29 cellular contexts compared by ENCODE assay signal in the genomic region with DNA sequence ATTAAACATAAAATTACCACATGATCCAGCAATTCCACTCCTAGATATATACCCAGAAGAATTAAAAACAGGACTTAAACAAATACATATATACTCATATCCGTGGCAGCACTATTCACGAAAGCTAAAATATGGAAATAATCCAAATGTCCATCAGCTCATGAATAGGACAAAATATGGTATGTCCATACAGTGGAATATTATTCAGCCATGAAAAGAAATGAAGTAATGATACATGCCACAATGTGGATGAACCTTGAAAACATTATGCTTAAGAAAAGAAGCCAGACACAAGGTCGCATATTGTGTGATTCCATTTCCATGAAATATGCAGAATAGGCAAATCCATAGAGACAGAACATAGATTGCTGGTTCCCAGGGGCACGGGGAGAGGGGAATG.
"Had no signal": no experiment of that assay in that cellular context is flagged by ENCODE, and none has a peak within 500 bp of the region (broad histone marks: within the 10 kb centered on the region; RNA-seq: fewer than 3 reads in every experiment).

No MANE protein-coding gene starts in this region.

- H3K9me3 ChIP-seq: suprapubic skin, testis, thoracic aorta, thyroid gland, tibial nerve, transverse colon, upper lobe of left lung, upper lobe of right lung, uterus, vagina had no signal

- H3K27ac Mint-ChIP-seq: stimulated activated effector memory CD8-positive, alpha-beta T cell treated with anti-CD3 and anti-CD28 coated beads, Interleukin-12 subunit alpha, Interleukin-12 subunit beta, amount 100 ng/mL, for 72 hours; stimulated activated memory B cell treated with anti-CD40 and anti-IgM and Interleukin-4, amounts not matched to agents 10 μg/mL and 1 μg/mL and 100 μg/mL, for 72 hours; stimulated activated naive B cell treated with anti-CD40 and anti-IgM and Interleukin-4, amounts not matched to agents 10 μg/mL and 1 μg/mL and 100 μg/mL, for 72 hours; stimulated activated naive CD8-positive, alpha-beta T cell treated with anti-CD3 and anti-CD28 coated beads, Interleukin-15, amount 100 ng/mL, for 72 hours; stimulated activated naive CD8-positive, alpha-beta T cell treated with anti-CD3 and anti-CD28 coated beads, Interleukin-15, Interleukin-2, amounts not matched to agents 100 ng/mL and 50 ng/mL, for 24 hours; type B pancreatic cell had no signal

- H3K4me1 ChIP-seq: stomach, suprapubic skin, testis, thyroid gland, tibial artery, tibial nerve, transverse colon, upper lobe of left lung, upper lobe of right lung, uterus, vagina had no signal

- H3K4me3 ChIP-seq: stomach, suprapubic skin, testis, thoracic aorta, thyroid gland, tibial artery, tibial nerve, transverse colon, upper lobe of left lung, upper lobe of right lung, uterus, vagina had no signal

- H3K9me3 Mint-ChIP-seq: stimulated activated effector memory CD8-positive, alpha-beta T cell treated with anti-CD3 and anti-CD28 coated beads, Interleukin-12 subunit alpha, Interleukin-12 subunit beta, amount 100 ng/mL, for 72 hours; stimulated activated memory B cell treated with anti-CD40 and anti-IgM and Interleukin-4, amounts not matched to agents 10 μg/mL and 1 μg/mL and 100 μg/mL, for 72 hours; stimulated activated naive CD8-positive, alpha-beta T cell treated with anti-CD3 and anti-CD28 coated beads, Interleukin-15, amount 100 ng/mL, for 72 hours; stimulated activated naive CD8-positive, alpha-beta T cell treated with anti-CD3 and anti-CD28 coated beads, Interleukin-15, Interleukin-2, amounts not matched to agents 100 ng/mL and 50 ng/mL, for 24 hours; type B pancreatic cell had no signal

- H3K27me3 ChIP-seq: stomach, suprapubic skin, testis, thyroid gland, tibial artery, tibial nerve, transverse colon, upper lobe of left lung, upper lobe of right lung, uterus, vagina had no signal

- DNase-seq: stimulated activated CD4-positive, alpha-beta T cell treated with anti-CD3 and anti-CD28 coated beads, Interleukin-2, amount 100 ng/mL, for 48 hours; stimulated activated CD4-positive, alpha-beta T cell treated with anti-CD3 and anti-CD28 coated beads, Interleukin-4, amount 100 ng/mL, for 1 hour; stimulated activated CD4-positive, alpha-beta T cell treated with anti-CD3 and anti-CD28 coated beads, Interleukin-4, amount 100 ng/mL, for 24 hours; stimulated activated CD4-positive, alpha-beta T cell treated with anti-CD3 and anti-CD28 coated beads, Interleukin-4, amount 100 ng/mL, for 4 hours; stimulated activated CD8-positive, alpha-beta memory T cell treated with anti-CD3 and anti-CD28 coated beads, Interleukin-4, amount 100 ng/mL, for 48 hours; stimulated activated naive B cell treated with anti-CD40 and anti-IgM and Interleukin-4, amounts not matched to agents 10 μg/mL and 1 μg/mL and 100 μg/mL, for 72 hours; stimulated activated naive CD4-positive, alpha-beta T cell; stimulated activated naive CD4-positive, alpha-beta T cell treated with Interleukin-2 at 50 U/mL for 16 hours; stimulated activated naive CD8-positive, alpha-beta T cell treated with anti-CD3 and anti-CD28 coated beads, Interleukin-15, amount 100 ng/mL, for 72 hours; stimulated activated naive CD8-positive, alpha-beta T cell treated with anti-CD3 and anti-CD28 coated beads, Interleukin-15, Interleukin-2, amounts not matched to agents 100 U/mL and 50 U/mL, for 24 hours; stomach; substantia nigra; testis; thyroid gland; tibial artery; transverse colon; trophoblast cell; upper lobe of left lung; upper lobe of right lung; uterus had no signal

- H3K36me3 Mint-ChIP-seq: stimulated activated effector memory CD8-positive, alpha-beta T cell treated with anti-CD3 and anti-CD28 coated beads, Interleukin-12 subunit alpha, Interleukin-12 subunit beta, amount 100 ng/mL, for 72 hours; stimulated activated memory B cell treated with anti-CD40 and anti-IgM and Interleukin-4, amounts not matched to agents 10 μg/mL and 1 μg/mL and 100 μg/mL, for 72 hours; stimulated activated naive B cell treated with anti-CD40 and anti-IgM and Interleukin-4, amounts not matched to agents 10 μg/mL and 1 μg/mL and 100 μg/mL, for 72 hours; type B pancreatic cell had no signal

- FAIRE-seq: urothelium cell line had no signal

- H3K27me3 Mint-ChIP-seq: stimulated activated naive CD8-positive, alpha-beta T cell treated with anti-CD3 and anti-CD28 coated beads, Interleukin-15, amount 100 ng/mL, for 72 hours; stimulated activated naive CD8-positive, alpha-beta T cell treated with anti-CD3 and anti-CD28 coated beads, Interleukin-15, Interleukin-2, amounts not matched to agents 100 ng/mL and 50 ng/mL, for 24 hours had no signal

- H3K4me3 Mint-ChIP-seq: stimulated activated effector memory CD8-positive, alpha-beta T cell treated with anti-CD3 and anti-CD28 coated beads, Interleukin-12 subunit alpha, Interleukin-12 subunit beta, amount 100 ng/mL, for 72 hours; stimulated activated memory B cell treated with anti-CD40 and anti-IgM and Interleukin-4, amounts not matched to agents 10 μg/mL and 1 μg/mL and 100 μg/mL, for 72 hours; stimulated activated naive B cell treated with anti-CD40 and anti-IgM and Interleukin-4, amounts not matched to agents 10 μg/mL and 1 μg/mL and 100 μg/mL, for 72 hours; stimulated activated naive CD8-positive, alpha-beta T cell treated with anti-CD3 and anti-CD28 coated beads, Interleukin-15, amount 100 ng/mL, for 72 hours; stimulated activated naive CD8-positive, alpha-beta T cell treated with anti-CD3 and anti-CD28 coated beads, Interleukin-15, Interleukin-2, amounts not matched to agents 100 ng/mL and 50 ng/mL, for 24 hours; type B pancreatic cell had no signal

- H3K27ac ChIP-seq: stomach, suprapubic skin, testis, thoracic aorta, thyroid gland, tibial artery, tibial nerve, transverse colon, upper lobe of left lung, upper lobe of right lung, uterus, vagina had no signal

- H3K36me3 ChIP-seq: thyroid gland, transverse colon, uterus had no signal

- H3K4me1 Mint-ChIP-seq: stimulated activated effector memory CD8-positive, alpha-beta T cell treated with anti-CD3 and anti-CD28 coated beads, Interleukin-12 subunit alpha, Interleukin-12 subunit beta, amount 100 ng/mL, for 72 hours; stimulated activated memory B cell treated with anti-CD40 and anti-IgM and Interleukin-4, amounts not matched to agents 10 μg/mL and 1 μg/mL and 100 μg/mL, for 72 hours; stimulated activated naive B cell treated with anti-CD40 and anti-IgM and Interleukin-4, amounts not matched to agents 10 μg/mL and 1 μg/mL and 100 μg/mL, for 72 hours had no signal

- ATAC-seq: stimulated activated effector memory CD8-positive, alpha-beta T cell treated with anti-CD3 and anti-CD28 coated beads, Interleukin-12 subunit alpha, Interleukin-12 subunit beta, amount 100 ng/mL, for 72 hours; stimulated activated memory B cell treated with anti-CD40 and anti-IgM and Interleukin-4, amounts not matched to agents 10 μg/mL and 1 μg/mL and 100 μg/mL, for 72 hours; stimulated activated naive B cell treated with anti-CD40 and anti-IgM and Interleukin-4, amounts not matched to agents 10 μg/mL and 1 μg/mL and 100 μg/mL, for 72 hours; stimulated activated naive CD8-positive, alpha-beta T cell treated with anti-CD3 and anti-CD28 coated beads, Interleukin-15, amount 100 ng/mL, for 72 hours; stimulated activated naive CD8-positive, alpha-beta T cell treated with anti-CD3 and anti-CD28 coated beads, Interleukin-15, Interleukin-2, amounts not matched to agents 100 U/mL and 50 U/mL, for 24 hours; upper lobe of right lung had no signal
